Comparison of ENCODE assay signal across 8 cellular contexts in genomic region chr12:120262852-120263724, GRCh38. TPM values are rescaled to one million over a fixed set of nuclear protein-coding genes. Genes with fewer than 3 reads are reported as not detected.
DNase-seq lines count a peak whose midpoint lies in the region; ATAC-seq and FAIRE-seq lines count a peak whose summit lies in the region.

No MANE protein-coding gene starts in this region.

- H3K27me3 Mint-ChIP-seq in activated naive CD8-positive, alpha-beta T cell treated with anti-CD3 and anti-CD28 coated beads for 36 hours: no peaks in the 10 kb centered on the region

- peaks cover 66% of the 10 kb centered on the region for H3F3A ChIP-seq in GM23248 (ENCODE audit: insufficient read depth)

- peak overlapping the region; percentile 82 for H3K4me3 Mint-ChIP-seq in activated naive CD8-positive, alpha-beta T cell treated with anti-CD3 and anti-CD28 coated beads for 36 hours

- H3K4me3 ChIP-seq in GM23248 (peak overlapping the region; percentile 82), skeletal muscle tissue (ENCODE audit: low read length in 3 of 3) (peak overlapping the region; percentile 82 to 88 (median 85))

- no peaks in the 10 kb centered on the region for H3K9me2 ChIP-seq in GM23248 (ENCODE audit: insufficient read depth)

- peaks cover 61% of the 10 kb centered on the region for H3K4me1 Mint-ChIP-seq in activated naive CD8-positive, alpha-beta T cell treated with anti-CD3 and anti-CD28 coated beads for 36 hours

- no peaks in the 10 kb centered on the region for H3K27me3 ChIP-seq in GM23248 (replicated peaks; ENCODE audit: insufficient read depth)
- no peaks in the 10 kb centered on the region for H3K27me3 ChIP-seq in skeletal muscle tissue (ENCODE audit: control insufficient read depth in 3 of 3, insufficient read depth in 3 of 3, low read length in 3 of 3)

- peak overlapping the region; percentile 83 for H3K27ac Mint-ChIP-seq in activated naive CD8-positive, alpha-beta T cell treated with anti-CD3 and anti-CD28 coated beads for 36 hours

- DNase-seq in GM23248 (peak; percentile 56), left ventricle myocardium superior (peak; percentile 59), frontal cortex (ENCODE audit: low spot score in 2 of 2) (no peak), KBM-7 (no peak), DMS79 treated with DMSO at 0.1 percent for 48 hours (lab: John Stamatoyannopoulos, UW) (no peak)
- DNase-seq in activated naive CD8-positive, alpha-beta T cell treated with anti-CD3 and anti-CD28 coated beads for 36 hours: no peak

- H3K9me3 Mint-ChIP-seq in activated naive CD8-positive, alpha-beta T cell treated with anti-CD3 and anti-CD28 coated beads for 36 hours: no peaks in the 10 kb centered on the region

- H2AFZ ChIP-seq in GM23248: no peak overlapping the region

- H3K79me2 ChIP-seq in GM23248 (ENCODE audit: insufficient read depth): peaks cover 74% of the 10 kb centered on the region

- H3K4me2 ChIP-seq in GM23248 (ENCODE audit: unreplicated experiment): peak overlapping the region; percentile 94

- in situ Hi-C loops in GM23248 (cut with MboI): no loop called here
- in situ Hi-C loops in KBM-7 (cut with MboI; ENCODE audit: low pct_unique_long_range_greater_than_20kb, low sequenced_read_pairs): no loop called here

- H3K4me1 ChIP-seq in GM23248 (ENCODE audit: insufficient read depth) (peaks cover 42% of the 10 kb centered on the region), skeletal muscle tissue (ENCODE audit: control insufficient read depth in 3 of 3, insufficient read depth in 3 of 3, low read length in 3 of 3) (peaks cover 57 to 67% (median 57%) of the 10 kb centered on the region in 3 donors)

- H3K27ac ChIP-seq in GM23248 (peak overlapping the region; percentile 82), skeletal muscle tissue (ENCODE audit: low read depth, low read length) (peak overlapping the region; percentile 96)

- H3K36me3 Mint-ChIP-seq in activated naive CD8-positive, alpha-beta T cell treated with anti-CD3 and anti-CD28 coated beads for 36 hours: no peaks in the 10 kb centered on the region

- H3K9me3 ChIP-seq in GM23248 (ENCODE audit: low read depth): no peaks in the 10 kb centered on the region
- no peaks in the 10 kb centered on the region for H3K9me3 ChIP-seq in skeletal muscle tissue (ENCODE audit: control insufficient read depth in 3 of 3, low read length in 3 of 3)

- H3K9ac ChIP-seq in GM23248: peak overlapping the region; percentile 93
- H3K9ac ChIP-seq in skeletal muscle tissue (ENCODE audit: low read depth in 1 of 3, low read length in 3 of 3): peak overlapping the region; percentile 66 to 96 (median 96)

- FAIRE-seq in frontal cortex (lab: Jason Lieb, UNC): no peak

- intact Hi-C loops in left ventricle myocardium superior (cut with micrococcal nuclease): no loop called here

- H3K36me3 ChIP-seq in GM23248 (ENCODE audit: low read depth) (no peaks in the 10 kb centered on the region), skeletal muscle tissue (ENCODE audit: control insufficient read depth in 3 of 3, insufficient read depth in 3 of 3, low read length in 3 of 3) (peaks cover 0 to 2% (median 0%) of the 10 kb centered on the region in 3 donors)

- no peaks in the 10 kb centered on the region for H4K20me1 ChIP-seq in GM23248 (ENCODE audit: insufficient read depth)

- WGBS in GM23248 (ENCODE audit: low coverage in 1 of 2, low lambda C conversion rate in 2 of 2, missing lambda C conversion rate in 2 of 2), 2 experiments: 6% methylated on average over 15 of the region's 15 CpGs

- ATAC-seq in left ventricle myocardium superior (peak; percentile 19), GM21367 (IDR thresholded peaks at IDR 0.05; ENCODE audit: unreplicated experiment) (no peak)

RNA-seq across cellular contexts. Expression of gene PXN, which starts 2.4 kb away (rescaled TPM):
- total RNA-seq in GM23248 (2014; rRNA removed; shearing (Covaris generic)): 63.7 and 87.2 TPM in 2 replicates
- 134 and 135 TPM in 2 replicates for polyA plus RNA-seq in GM23248 (2016; fragmentation: Nextera tagmentation; extraction: Ambion mirVana)
- 10 to 100 TPM; 37.1 to 39.2 TPM for total RNA-seq in activated naive CD8-positive, alpha-beta T cell treated with anti-CD3 and anti-CD28 coated beads for 36 hours
- total RNA-seq in left ventricle myocardium superior (65.9 TPM), skeletal muscle tissue (20.9 TPM), frontal cortex (2.4 TPM)

RNA-seq across cellular contexts. Expression of gene RNU4-2, which starts 28.6 kb away (rescaled TPM):
- total RNA-seq in GM23248 (2014; rRNA removed; shearing (Covaris generic)): under 0.01 TPM in 1 of 2 replicates, not detected in the other
- polyA plus RNA-seq in GM23248 (2016; fragmentation: Nextera tagmentation; extraction: Ambion mirVana): 4.0 and 6.9 TPM in 2 replicates
- 1,000 to 10,000 TPM; 1,075 to 1,133 TPM for total RNA-seq in activated naive CD8-positive, alpha-beta T cell treated with anti-CD3 and anti-CD28 coated beads for 36 hours
- total RNA-seq in left ventricle myocardium superior (13,220 TPM), skeletal muscle tissue (under 0.01 TPM), frontal cortex (under 0.01 TPM)

RNA-seq across cellular contexts. Expression of gene RNU4-1, which starts 29.9 kb away (rescaled TPM):
- total RNA-seq in GM23248 (2014; rRNA removed; shearing (Covaris generic)): not detected in 2 replicates
- 4.1 TPM in 1 of 2 replicates, not detected in the other for polyA plus RNA-seq in GM23248 (2016; fragmentation: Nextera tagmentation; extraction: Ambion mirVana)
- total RNA-seq in activated naive CD8-positive, alpha-beta T cell treated with anti-CD3 and anti-CD28 coated beads for 36 hours: 100 to 1,000 TPM; 768 to 829 TPM
- total RNA-seq in left ventricle myocardium superior (1,438 TPM), skeletal muscle tissue (under 0.01 TPM), frontal cortex (under 0.01 TPM)

RNA-seq across cellular contexts. Expression of gene SIRT4, which starts 39.0 kb away (rescaled TPM):
- not detected in 2 replicates for total RNA-seq in GM23248 (2014; rRNA removed; shearing (Covaris generic))
- polyA plus RNA-seq in GM23248 (2016; fragmentation: Nextera tagmentation; extraction: Ambion mirVana): 1.4 TPM in 2 replicates
- 1 to 10 TPM; 1.9 to 2.1 TPM for total RNA-seq in activated naive CD8-positive, alpha-beta T cell treated with anti-CD3 and anti-CD28 coated beads for 36 hours
- total RNA-seq in left ventricle myocardium superior: 10.2 TPM
- 3.7 TPM for total RNA-seq in skeletal muscle tissue
- 4.1 TPM for total RNA-seq in frontal cortex

Comparison
In these comparisons a context has a peak if more than half of its experiments do, and no peak if none do; other contexts are left out.
1. DNase-seq: peak in GM23248 (single experiment) and left ventricle myocardium superior (single experiment); none in activated naive CD8-positive, alpha-beta T cell treated with anti-CD3 and anti-CD28 coated beads for 36 hours (single experiment), frontal cortex (0 of 2), KBM-7 (single experiment) and DMS79 treated with DMSO at 0.1 percent for 48 hours (single experiment).
2. RNA of gene RNU4-2, which starts 28.6 kb away (total RNA-seq): 13,220 TPM in left ventricle myocardium superior (single experiment) and 1,075 to 1,133 TPM in activated naive CD8-positive, alpha-beta T cell treated with anti-CD3 and anti-CD28 coated beads for 36 hours; under 0.01 TPM in GM23248, under 0.01 TPM in skeletal muscle tissue (single experiment) and under 0.01 TPM in frontal cortex (single experiment); every median in the first group is over 1,000 times any median in the second.
3. RNA of gene RNU4-1, which starts 29.9 kb away (total RNA-seq): 1,438 TPM in left ventricle myocardium superior (single experiment) and 768 to 829 TPM in activated naive CD8-positive, alpha-beta T cell treated with anti-CD3 and anti-CD28 coated beads for 36 hours; not detected in GM23248, under 0.01 TPM in skeletal muscle tissue (single experiment) and under 0.01 TPM in frontal cortex (single experiment); every median in the first group is over 100 times any median in the second.